In genomic region chr3:79063629-79064028, GRCh38 we compare ENCODE assay signal across 23 cellular contexts.
"Had no signal": no experiment of that assay in that cellular context is flagged by ENCODE, and none has a peak within 500 bp of the region (broad histone marks: within the 10 kb centered on the region; RNA-seq: fewer than 3 reads in every experiment).

No MANE protein-coding gene starts in this region.

- H3K27me3 ChIP-seq: SJSA1 had no signal

- FAIRE-seq: RCC 7860 had no signal

- H3K36me3 ChIP-seq: SJSA1 had no signal

- H3K9me3 ChIP-seq: SJSA1 had no signal

- H3K4me1 ChIP-seq: SJSA1 had no signal

- H3K4me3 ChIP-seq: SJSA1, SK-N-MC had no signal

- DNase-seq: KBM-7, MV-4-11, NCI-H1048, NCI-H1105, NCI-H1417 treated with DMSO at 0.1 percent for 48 hours, NCI-H146, NCI-H1694 treated with DMSO at 0.1 percent for 48 hours, NCI-H1930, NCI-H2081, NCI-H2171, NCI-H226, NCI-H446, NCI-H510A, NCI-H524 treated with DMSO at 0.1 percent for 48 hours, NCI-H69, NCI-H774, Right ventricle myocardium superior, RPMI8226, SIG-M5, T-helper 1 cell had no signal

- H3K27ac ChIP-seq: SJSA1, SK-N-MC had no signal
